In genomic region chr3:129353589-129353941, GRCh38 we compare ENCODE assay signal across 15 cellular contexts.
"Had no signal": no experiment of that assay in that cellular context is flagged by ENCODE, and none has a peak within 500 bp of the region (broad histone marks: within the 10 kb centered on the region; RNA-seq: fewer than 3 reads in every experiment).

No MANE protein-coding gene starts in this region.

- H3K4me3 ChIP-seq: right lobe of liver, spleen, testis, transverse colon had no signal

- H3K27me3 ChIP-seq: neutrophil, right lobe of liver, spleen, testis, transverse colon had no signal

- H3K27ac ChIP-seq: neutrophil, right lobe of liver, spleen, transverse colon had no signal

- ATAC-seq: stimulated activated naive B cell treated with anti-CD40 and anti-IgM and Interleukin-4, amounts not matched to agents 10 μg/mL and 1 μg/mL and 100 μg/mL, for 72 hours; stimulated activated naive CD8-positive, alpha-beta T cell treated with anti-CD3 and anti-CD28 coated beads, Interleukin-15, amount 100 ng/mL, for 72 hours had no signal

- H3K36me3 ChIP-seq: neutrophil, right lobe of liver, spleen, transverse colon had no signal

- H3K4me1 ChIP-seq: right lobe of liver, transverse colon had no signal

- H3K9me3 ChIP-seq: neutrophil, right lobe of liver, spleen, testis, transverse colon had no signal

- DNase-seq: cerebellar nuclear complex; erythroblast; immature natural killer cell; naive B cell; nephron progenitor cell; right lobe of liver; spleen; stimulated activated CD4-positive, alpha-beta T cell treated with anti-CD3 and anti-CD28 coated beads, Interleukin-15, amount 100 ng/mL, for 24 hours; stimulated activated CD4-positive, alpha-beta T cell treated with anti-CD3 and anti-CD28 coated beads, Interleukin-1b, Interleukin-23, amount 100 ng/mL, for 48 hours; stimulated activated CD4-positive, alpha-beta T cell treated with anti-CD3 and anti-CD28 coated beads, Interleukin-4, amount 100 ng/mL, for 24 hours; stimulated activated naive B cell treated with anti-CD40 and anti-IgM and Interleukin-4, amounts not matched to agents 10 μg/mL and 1 μg/mL and 100 μg/mL, for 72 hours; stimulated activated naive CD8-positive, alpha-beta T cell treated with anti-CD3 and anti-CD28 coated beads, Interleukin-15, amount 100 ng/mL, for 72 hours; transverse colon had no signal
